In the genomic region with DNA sequence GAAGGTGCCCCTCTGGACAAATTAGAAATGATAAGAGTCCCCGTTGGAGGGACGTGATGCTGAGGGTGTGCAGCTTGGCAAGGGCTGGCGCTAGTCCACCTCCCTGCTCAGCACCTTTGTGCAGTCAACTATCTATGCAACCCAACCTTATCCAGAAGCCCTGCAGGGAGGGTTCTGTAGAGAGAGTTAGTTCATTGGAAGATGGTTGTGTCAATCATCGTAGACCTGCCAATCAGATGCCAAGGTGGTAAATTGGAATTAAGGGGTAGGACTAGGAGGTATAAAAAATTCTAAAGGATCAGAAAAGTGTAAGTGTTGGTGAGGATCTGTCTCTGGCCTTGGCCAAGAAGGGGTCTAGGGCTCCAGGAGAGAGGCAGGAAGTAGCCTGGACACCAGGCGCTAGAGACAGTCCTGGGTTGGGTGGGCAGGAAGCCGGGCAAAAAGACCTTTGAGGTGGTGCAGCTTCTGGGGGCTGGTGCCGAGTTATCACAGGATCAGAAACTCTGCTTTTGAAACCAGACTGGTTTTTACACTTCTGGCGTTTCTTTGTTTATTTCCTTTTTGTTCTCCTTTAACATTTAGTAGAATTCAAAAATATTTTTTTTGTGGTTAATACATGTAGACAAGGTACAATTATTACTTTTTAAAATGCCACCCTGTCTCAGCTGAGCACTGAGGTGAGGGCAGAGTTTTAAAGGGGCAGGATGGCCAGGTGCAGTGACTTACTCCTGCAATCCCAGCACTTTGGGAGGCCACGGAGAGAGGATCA, we compare ENCODE assay signal across 9 cellular contexts. TPM values are rescaled to one million over a fixed set of nuclear protein-coding genes. Genes with fewer than 3 reads are reported as not detected.
DNase-seq lines count a peak whose midpoint lies in the region; FAIRE-seq and TF ChIP-seq lines count a peak whose summit lies in the region.
"Had no signal": no experiment of that assay in that cellular context is flagged by ENCODE, and none has a peak within 500 bp of the region (broad histone marks: within the 10 kb centered on the region; RNA-seq: fewer than 3 reads in every experiment).

No MANE protein-coding gene starts in this region.

- TF ChIP-seq CTCF in AG09309 (IDR thresholded peaks at IDR 0.05; ENCODE audit: control insufficient read depth, insufficient read depth, low read depth, low read length, missing control alignments): no peak
- no peak for TF ChIP-seq CTCF in GM13976 (IDR thresholded peaks at IDR 0.05; ENCODE audit: borderline replicate concordance, control extremely low read depth, extremely low read depth, insufficient read depth, missing control alignments)
- no peak for TF ChIP-seq CTCF in liver (IDR thresholded peaks at IDR 0.05; ENCODE audit: low read depth, low read length, missing input control)

- TF ChIP-seq RAD21 in liver (IDR thresholded peaks at IDR 0.05): no peak

- 70% methylated on average over 9 of the region's 9 CpGs for WGBS in liver

- in situ Hi-C loops in GM13976 (cut with MboI; ENCODE audit: low sequenced_read_pairs, unreplicated experiment): no loop called here
- in situ Hi-C loops in SK-MEL-5 (cut with HindIII; ENCODE audit: low pct_unique_long_range_greater_than_20kb, low sequenced_read_pairs): loop anchor here (25.0 kb wide), 1 partner anchor 124 kb away; a partner anchor contains a TSS

- H3K4me1 ChIP-seq in liver (ENCODE audit: control insufficient read depth in 4 of 4, insufficient read depth in 4 of 4, low read length in 3 of 4): peaks cover 4 to 15% (median 8%) of the 10 kb centered on the region in 4 donors

- H3K9ac ChIP-seq in liver (ENCODE audit: low read depth in 1 of 2, low read length in 2 of 2): no peak overlapping the region

- peak overlapping the region; percentile 6 to 23 for H3K27ac ChIP-seq in liver (ENCODE audit: low read depth in 1 of 2, low read length in 2 of 2)

- no peak overlapping the region for H3K4me3 ChIP-seq in AG09309 (ENCODE audit: control insufficient read depth, low read depth, low read length)
- no peak overlapping the region for H3K4me3 ChIP-seq in liver (ENCODE audit: low read depth in 1 of 3, low read length in 3 of 3)

- FAIRE-seq in urothelium cell line (lab: Jason Lieb, UNC): peak; percentile 5

- peaks cover 0 to 4% (median 0%) of the 10 kb centered on the region in 4 donors for H3K36me3 ChIP-seq in liver (ENCODE audit: control insufficient read depth in 4 of 4, insufficient read depth in 3 of 4, low read depth in 1 of 4, low read length in 3 of 4)

- H3K27me3 ChIP-seq in liver (ENCODE audit: control insufficient read depth in 4 of 4, insufficient read depth in 4 of 4, low read length in 3 of 4): no peaks in the 10 kb centered on the region

- DNase-seq in AG09309 (ENCODE audit: low read depth) (peak; percentile 67), GM13976 (ENCODE audit: low spot score) (peak; percentile 83), SK-MEL-5 (ENCODE audit: low read depth, low spot score) (peak; percentile 90), cerebellar cortex (ENCODE audit: low spot score) (peak; percentile 71), urothelium cell line (ENCODE audit: low spot score) (peak; percentile 75), midbrain (lab: John Stamatoyannopoulos, UW) (no peak), amniotic stem cell (lab: John Stamatoyannopoulos, UW) (no peak)

- no peaks in the 10 kb centered on the region for H3K9me3 ChIP-seq in liver (ENCODE audit: control insufficient read depth in 4 of 4, low read length in 3 of 4)

TF ChIP-seq in liver, 16 proteins besides CTCF, POLR2A, EP300 and RAD21:
- TF ChIP-seq, protein P1, sequence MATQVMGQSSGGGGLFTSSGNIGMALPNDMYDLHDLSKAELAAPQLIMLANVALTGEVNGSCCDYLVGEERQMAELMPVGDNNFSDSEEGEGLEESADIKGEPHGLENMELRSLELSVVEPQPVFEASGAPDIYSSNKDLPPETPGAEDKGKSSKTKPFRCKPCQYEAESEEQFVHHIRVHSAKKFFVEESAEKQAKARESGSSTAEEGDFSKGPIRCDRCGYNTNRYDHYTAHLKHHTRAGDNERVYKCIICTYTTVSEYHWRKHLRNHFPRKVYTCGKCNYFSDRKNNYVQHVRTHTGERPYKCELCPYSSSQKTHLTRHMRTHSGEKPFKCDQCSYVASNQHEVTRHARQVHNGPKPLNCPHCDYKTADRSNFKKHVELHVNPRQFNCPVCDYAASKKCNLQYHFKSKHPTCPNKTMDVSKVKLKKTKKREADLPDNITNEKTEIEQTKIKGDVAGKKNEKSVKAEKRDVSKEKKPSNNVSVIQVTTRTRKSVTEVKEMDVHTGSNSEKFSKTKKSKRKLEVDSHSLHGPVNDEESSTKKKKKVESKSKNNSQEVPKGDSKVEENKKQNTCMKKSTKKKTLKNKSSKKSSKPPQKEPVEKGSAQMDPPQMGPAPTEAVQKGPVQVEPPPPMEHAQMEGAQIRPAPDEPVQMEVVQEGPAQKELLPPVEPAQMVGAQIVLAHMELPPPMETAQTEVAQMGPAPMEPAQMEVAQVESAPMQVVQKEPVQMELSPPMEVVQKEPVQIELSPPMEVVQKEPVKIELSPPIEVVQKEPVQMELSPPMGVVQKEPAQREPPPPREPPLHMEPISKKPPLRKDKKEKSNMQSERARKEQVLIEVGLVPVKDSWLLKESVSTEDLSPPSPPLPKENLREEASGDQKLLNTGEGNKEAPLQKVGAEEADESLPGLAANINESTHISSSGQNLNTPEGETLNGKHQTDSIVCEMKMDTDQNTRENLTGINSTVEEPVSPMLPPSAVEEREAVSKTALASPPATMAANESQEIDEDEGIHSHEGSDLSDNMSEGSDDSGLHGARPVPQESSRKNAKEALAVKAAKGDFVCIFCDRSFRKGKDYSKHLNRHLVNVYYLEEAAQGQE (IDR thresholded peaks at IDR 0.05): no peak
- peak; percentile 74 for TF ChIP-seq SP1 (IDR thresholded peaks at IDR 0.05)

RNA-seq across cellular contexts. Expression of a gene that starts 1.6 kb away (rescaled TPM):
- total RNA-seq in SK-MEL-5 (2014; rRNA removed; shearing (Covaris generic)): 5.9 and 7.6 TPM in 2 replicates
- 14.7 and 17.1 TPM in 2 replicates for polyA plus RNA-seq in SK-MEL-5 (2015; cell fraction: cytosol; rRNA removed)
- polyA plus RNA-seq in SK-MEL-5 (2015; cell fraction: nucleus; rRNA removed): 41.9 and 49.4 TPM in 2 replicates
- 1 to 10 TPM; 3.7 to 4.2 TPM for total RNA-seq in liver
- 1 to 10 TPM; 3.1 to 4.5 TPM for polyA plus RNA-seq in liver

RNA-seq across cellular contexts. Expression of a gene that starts 25.9 kb away (rescaled TPM):
- not detected in 2 replicates for total RNA-seq in SK-MEL-5 (2014; rRNA removed; shearing (Covaris generic))
- not detected in 2 replicates for polyA plus RNA-seq in SK-MEL-5 (2015; cell fraction: cytosol; rRNA removed)
- not detected in 2 replicates for polyA plus RNA-seq in SK-MEL-5 (2015; cell fraction: nucleus; rRNA removed)
- under 1 TPM in 1 of 2 donors, not detected in 1; 0.19 TPM for total RNA-seq in liver
- not detected for polyA plus RNA-seq in liver
- total RNA-seq: kidney epithelial cell had no signal

RNA-seq across cellular contexts. Expression of a gene that starts 36.7 kb away (rescaled TPM):
- 0.03 TPM in 1 of 2 replicates, not detected in the other for total RNA-seq in SK-MEL-5 (2014; rRNA removed; shearing (Covaris generic))
- polyA plus RNA-seq in SK-MEL-5 (2015; cell fraction: cytosol; rRNA removed): 0.33 and 0.82 TPM in 2 replicates
- 0.39 TPM in 1 of 2 replicates, not detected in the other for polyA plus RNA-seq in SK-MEL-5 (2015; cell fraction: nucleus; rRNA removed)
- total RNA-seq in liver: 1 to 10 TPM; 1.1 to 1.8 TPM
- 1 to 10 TPM; 1.3 TPM for polyA plus RNA-seq in liver

RNA-seq across cellular contexts. Expression of a gene that starts 57.7 kb away (rescaled TPM):
- not detected in 2 replicates for total RNA-seq in SK-MEL-5 (2014; rRNA removed; shearing (Covaris generic))
- 0.14 TPM in 1 of 2 replicates, not detected in the other for polyA plus RNA-seq in SK-MEL-5 (2015; cell fraction: cytosol; rRNA removed)
- not detected in 2 replicates for polyA plus RNA-seq in SK-MEL-5 (2015; cell fraction: nucleus; rRNA removed)
- total RNA-seq in liver: 10 to 100 TPM in 1 of 2 donors, 1 to 10 TPM in 1; 4.0 to 15.0 TPM
- polyA plus RNA-seq in liver: 1 to 10 TPM; 6.1 to 8.7 TPM

Comparison
In these comparisons a context has a peak if more than half of its experiments do, and no peak if none do; other contexts are left out.
1. DNase-seq: peak in AG09309 (single experiment), GM13976 (single experiment), SK-MEL-5 (single experiment), cerebellar cortex (single experiment) and urothelium cell line (single experiment); none in midbrain (single experiment) and amniotic stem cell (single experiment).